ENCODE assay signal across 9 cellular contexts in the genomic region with DNA sequence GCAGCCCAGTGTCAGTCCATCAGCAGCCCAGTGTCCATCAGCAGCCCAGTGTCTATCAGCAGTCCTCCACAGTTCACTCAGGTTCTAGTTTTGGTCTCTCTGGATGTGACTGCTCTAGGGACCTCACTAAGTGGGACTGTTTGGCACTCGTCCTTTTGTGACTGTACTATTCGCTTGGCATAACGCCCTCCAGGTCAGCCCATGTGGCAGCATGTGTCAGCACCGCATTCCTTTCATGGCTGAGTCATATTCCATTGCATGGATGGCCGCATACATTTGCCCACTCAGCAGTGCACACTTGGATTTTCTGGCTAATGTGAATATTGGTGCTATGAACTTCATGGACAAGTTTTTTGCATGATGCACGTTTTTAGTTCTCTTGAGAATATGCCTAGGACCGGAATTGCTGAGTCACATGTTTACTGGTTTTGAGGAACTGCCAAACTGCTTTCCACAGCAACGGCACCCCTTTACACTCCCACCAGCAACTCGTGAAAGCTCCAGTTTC. TPM values are rescaled to one million over a fixed set of nuclear protein-coding genes. Genes with fewer than 3 reads are reported as not detected.
DNase-seq lines count a peak whose midpoint lies in the region; ATAC-seq, FAIRE-seq and TF ChIP-seq lines count a peak whose summit lies in the region.
"Had no signal": no experiment of that assay in that cellular context is flagged by ENCODE, and none has a peak within 500 bp of the region (broad histone marks: within the 10 kb centered on the region; RNA-seq: fewer than 3 reads in every experiment).

No MANE protein-coding gene starts in this region.

- TF ChIP-seq CTCF in GM12878 (IDR thresholded peaks at IDR 0.05 in 2 of 3, conservative IDR thresholded peaks at IDR 0.05 in 1 of 3; ENCODE audit: control insufficient read depth in 2 of 3, extremely low read depth in 1 of 3, insufficient read depth in 1 of 3, low read depth in 3 of 3, low read length in 3 of 3) (no peak), HepG2 (CRISPR knock-in tag; IDR thresholded peaks at IDR 0.05) (no peak)

- H3K4me3 ChIP-seq in GM12878 (no peak overlapping the region), HepG2 (replicated peaks in 1 of 3; ENCODE audit: insufficient read depth in 1 of 3, low read depth in 2 of 3, low read length in 3 of 3) (no peak overlapping the region)
- H3K4me3 ChIP-seq: mucosa of descending colon had no signal

- BruUV-seq in GM12878 (replicated peaks; lab: Mats Ljungman, UMichigan) (no TSS peak), HepG2 (replicated peaks; lab: Mats Ljungman, UMichigan) (no TSS peak)

- SMC1A ChIA-PET in GM12878 (lab: Charles Lee; ENCODE audit: uncharacterized antibody, unreplicated experiment), result no interaction called here

- WGBS in GM12878 (ENCODE audit: insufficient coverage, insufficient replicate concordance, low lambda C conversion rate, missing lambda C conversion rate), result 18% methylated on average over 9 of the region's 9 CpGs
- WGBS in HepG2 (ENCODE audit: low lambda C conversion rate), result 92% methylated on average over 7 of the region's 9 CpGs

- TF ChIP-seq POLR2A in GM12878 (IDR thresholded peaks at IDR 0.05; ENCODE audit: low read depth, low read length) (no peak), HepG2 (IDR thresholded peaks at IDR 0.05; ENCODE audit: insufficient read depth in 1 of 2, low read depth in 2 of 2, low read length in 2 of 2) (no peak)

- FAIRE-seq in GM12878 (lab: Jason Lieb, UNC) (no peak), HepG2 (lab: Jason Lieb, UNC) (no peak)

- H3K27me3 ChIP-seq in GM12878 (replicated peaks in 1 of 2; ENCODE audit: control insufficient read depth in 2 of 2, insufficient read depth in 2 of 2, low read length in 1 of 2) (peaks cover 0 to 2% of the 10 kb centered on the region in 2 experiments; a peak in 2 of 4 replicates), HepG2 (ENCODE audit: control insufficient read depth in 1 of 2, insufficient read depth in 2 of 2, low read length in 2 of 2) (no peaks in the 10 kb centered on the region)

- no peak overlapping the region for H3K9ac ChIP-seq in GM12878 (ENCODE audit: control insufficient read depth, insufficient read depth, low read length)
- no peak overlapping the region for H3K9ac ChIP-seq in HepG2 (ENCODE audit: insufficient read depth, low read depth, low read length)

- H3K4me1 ChIP-seq in GM12878 (ENCODE audit: control insufficient read depth, insufficient read depth, low read length) (no peaks in the 10 kb centered on the region), HepG2 (ENCODE audit: insufficient read depth, low read length) (no peaks in the 10 kb centered on the region)

- TF ChIP-seq RAD21 in GM12878 (IDR thresholded peaks at IDR 0.05; ENCODE audit: insufficient read depth, low read depth, low read length), result no peak
- TF ChIP-seq RAD21 in HepG2 (CRISPR knock-in tag; IDR thresholded peaks at IDR 0.05), result no peak

- POLR2A ChIA-PET in GM12878 (lab: Charles Lee) (no interaction called here), HepG2 (lab: Yijun Ruan, JAX) (no interaction called here)

- no peak overlapping the region for H2AFZ ChIP-seq in GM12878 (ENCODE audit: control insufficient read depth, low read depth, low read length)
- H2AFZ ChIP-seq in HepG2 (ENCODE audit: low read length), result no peak overlapping the region

- H3K9me3 ChIP-seq in GM12878 (replicated peaks; ENCODE audit: control insufficient read depth, insufficient read depth, low read length), result no peaks in the 10 kb centered on the region
- no peaks in the 10 kb centered on the region for H3K9me3 ChIP-seq in HepG2 (ENCODE audit: low read length)
- H3K9me3 ChIP-seq: mucosa of descending colon had no signal

- H3K36me3 ChIP-seq in GM12878 (ENCODE audit: control insufficient read depth in 2 of 2, insufficient read depth in 2 of 2, low read length in 1 of 2), result no peaks in the 10 kb centered on the region
- H3K36me3 ChIP-seq in HepG2 (replicated peaks in 1 of 2; ENCODE audit: control insufficient read depth in 1 of 2, insufficient read depth in 2 of 2, low read length in 2 of 2), result peaks cover 13 to 37% of the 10 kb centered on the region in 2 experiments

- DNase-seq in AG08396 (ENCODE audit: low spot score) (peak; percentile 92), KBM-7 (peak; percentile 85), GM12878 (ENCODE audit: low read depth, low spot score) (no peak), HepG2 (ENCODE audit: low spot score) (no peak)
- DNase-seq in effector CD8-positive, alpha-beta T cell (lab: John Stamatoyannopoulos, UW), result no peak
- DNase-seq in stimulated activated CD4-positive, alpha-beta T cell treated with anti-CD3 and anti-CD28 coated beads, Interleukin-12 subunit alpha, Interleukin-12 subunit beta, amount 100 ng/mL, for 4 hours, result no peak

- in situ Hi-C loops in KBM-7 (cut with MboI; ENCODE audit: low pct_unique_long_range_greater_than_20kb, low sequenced_read_pairs) (no loop called here), GM12878 (cut with MboI) (no loop called here), HepG2 (cut with HindIII; ENCODE audit: extremely low pct_ligation_motif_present, low pct_unique_long_range_greater_than_20kb) (no loop called here)

- ATAC-seq in GM12878 (no peak), HepG2 (no peak), HG03159 (IDR thresholded peaks at IDR 0.05; ENCODE audit: unreplicated experiment) (no peak), GM21619 (IDR thresholded peaks at IDR 0.05; ENCODE audit: unreplicated experiment) (no peak)
- ATAC-seq: mucosa of descending colon had no signal

- intact Hi-C loops in GM12878 (cut with micrococcal nuclease; ENCODE audit: unreplicated experiment) (no loop called here), HepG2 (cut with micrococcal nuclease; ENCODE audit: unreplicated experiment) (no loop called here)

- H3K27ac ChIP-seq in GM12878 (ENCODE audit: control insufficient read depth, insufficient read depth) (no peak overlapping the region), HepG2 (ENCODE audit: extremely low read length, insufficient read depth, low read length) (no peak overlapping the region)

- CTCF ChIA-PET in GM12878 (lab: Yijun Ruan, JAX), result no interaction called here
- CTCF ChIA-PET in HepG2 (lab: Yijun Ruan, JAX; ENCODE audit: low intra/inter-chr PET ratio, low total read pairs), result no interaction called here

- no peaks in the 10 kb centered on the region for H3K79me2 ChIP-seq in GM12878 (ENCODE audit: control insufficient read depth, insufficient read depth, low read length)
- H3K79me2 ChIP-seq in HepG2 (ENCODE audit: insufficient read depth, low read length), result no peaks in the 10 kb centered on the region

- TF ChIP-seq EP300 in GM12878 (IDR thresholded peaks at IDR 0.05; ENCODE audit: borderline replicate concordance in 1 of 2, control insufficient read depth in 1 of 2, low read depth in 2 of 2, low read length in 2 of 2), result no peak
- TF ChIP-seq EP300 in HepG2 (IDR thresholded peaks at IDR 0.05; ENCODE audit: low read depth in 2 of 2, low read length in 2 of 2), result no peak
- no peak for TF ChIP-seq EP300 in HepG2 (CRISPR knock-in tag; IDR thresholded peaks at IDR 0.05; ENCODE audit: borderline replicate concordance)

- no peaks in the 10 kb centered on the region for H4K20me1 ChIP-seq in GM12878 (ENCODE audit: control insufficient read depth, insufficient read depth)
- no peaks in the 10 kb centered on the region for H4K20me1 ChIP-seq in HepG2 (ENCODE audit: insufficient read depth, low read length)

- H3K4me2 ChIP-seq in GM12878 (ENCODE audit: control insufficient read depth, insufficient read depth) (no peak overlapping the region), HepG2 (ENCODE audit: low read depth, low read length) (no peak overlapping the region)

- RAD21 ChIA-PET in GM12878 (lab: Charles Lee; ENCODE audit: unreplicated experiment), result no interaction called here

RNA-seq across cellular contexts. Expression of gene CHST13, which starts 16.4 kb away (rescaled TPM):
- total RNA-seq in GM12878 (2013; cell fraction: nucleolus; rRNA removed), result not detected in 2 replicates
- total RNA-seq in GM12878 (2014; rRNA removed) (not detected in 2 replicates), GM12878 (2014; rRNA removed; fragmentation: Illumina TruSeq; extraction: Trizol) (not detected in 2 replicates), GM12878 (2021) (not detected in 2 replicates), HepG2 (2016; rRNA removed; fragmentation: Illumina TruSeq; extraction: Trizol) (16.1 and 43.1 TPM in 2 replicates)
- polyA plus RNA-seq in GM12878 (2011; ENCODE audit: low read depth), result not detected
- polyA plus RNA-seq in GM12878 (2011; rRNA removed) (not detected in 2 replicates), GM12878 (2014; fragmentation: Illumina TruSeq; extraction: Trizol) (not detected in 2 replicates), GM12878 (2014; fragmentation: Nextera tagmentation; extraction: Ambion mirVana) (not detected), GM12878 (2014; rRNA removed) (not detected in 2 replicates), GM12878 (2016; fragmentation: Nextera tagmentation; extraction: Ambion mirVana) (not detected), HepG2 (2011; rRNA removed) (32.0 and 50.7 TPM in 2 replicates)
- not detected in 2 replicates for polyA plus RNA-seq in GM12878 (2011; cell fraction: cytosol; rRNA removed)
- polyA plus RNA-seq in GM12878 (2011; cell fraction: nucleus; rRNA removed), result not detected in 2 replicates
- not detected in 2 replicates for polyA plus RNA-seq in GM12878 (2012)
- not detected in 2 replicates for polyA minus RNA-seq in GM12878 (2011; rRNA and poly(A)+ RNA removed)
- polyA minus RNA-seq in GM12878 (2011; cell fraction: cytosol; rRNA and poly(A)+ RNA removed), result not detected in 2 replicates
- not detected in 2 replicates for polyA minus RNA-seq in GM12878 (2011; cell fraction: nucleus; rRNA and poly(A)+ RNA removed)
- total RNA-seq in HepG2 (2016; cell fraction: cytosol; rRNA removed; fragmentation: Illumina TruSeq; extraction: Trizol; ENCODE audit: low read depth), result 8.0 and 11.1 TPM in 2 replicates
- total RNA-seq in HepG2 (2016; cell fraction: insoluble cytoplasmic fraction; rRNA removed; fragmentation: Illumina TruSeq; extraction: Trizol), result 15.2 and 40.9 TPM in 2 replicates
- total RNA-seq in HepG2 (2016; cell fraction: membrane; rRNA removed; fragmentation: Illumina TruSeq; extraction: Trizol), result 18.0 and 22.7 TPM in 2 replicates
- 29.6 and 33.9 TPM in 2 replicates for total RNA-seq in HepG2 (2016; cell fraction: nucleus; rRNA removed; fragmentation: Illumina TruSeq; extraction: Trizol)
- 31.3 and 65.1 TPM in 2 replicates for polyA plus RNA-seq in HepG2 (2011; cell fraction: cytosol; rRNA removed)
- 65.1 and 66.5 TPM in 2 replicates for polyA plus RNA-seq in HepG2 (2011; cell fraction: nucleus; rRNA removed)
- 30.3 and 44.6 TPM in 2 replicates for polyA plus RNA-seq in HepG2 (2012)
- 10.6 and 12.9 TPM in 2 replicates for polyA plus RNA-seq in HepG2 (2016; cell fraction: cytosol; fragmentation: Illumina TruSeq; extraction: Trizol; ENCODE audit: low read depth)
- polyA plus RNA-seq in HepG2 (2016; cell fraction: insoluble cytoplasmic fraction; fragmentation: Illumina TruSeq; extraction: Trizol; ENCODE audit: low read depth), result 21.1 and 21.2 TPM in 2 replicates
- polyA plus RNA-seq in HepG2 (2016; cell fraction: membrane; fragmentation: Illumina TruSeq; extraction: Trizol; ENCODE audit: low read depth), result 18.9 and 20.1 TPM in 2 replicates
- polyA plus RNA-seq in HepG2 (2016; cell fraction: nucleus; fragmentation: Illumina TruSeq; extraction: Trizol; ENCODE audit: insufficient read depth, low read depth), result 72.0 and 85.3 TPM in 2 replicates
- 47.2 TPM in 1 of 2 replicates, not detected in the other for polyA minus RNA-seq in HepG2 (2011; rRNA and poly(A)+ RNA removed; ENCODE audit: low replicate concordance)
- polyA minus RNA-seq in HepG2 (2011; cell fraction: cytosol; rRNA and poly(A)+ RNA removed), result 30.8 and 35.4 TPM in 2 replicates
- polyA minus RNA-seq in HepG2 (2011; cell fraction: nucleus; rRNA and poly(A)+ RNA removed), result 5.7 and 6.3 TPM in 2 replicates

RNA-seq across cellular contexts. Expression of gene C3orf22, which starts 18.3 kb away (rescaled TPM):
- not detected in 2 replicates for total RNA-seq in GM12878 (2013; cell fraction: nucleolus; rRNA removed)
- not detected in 2 replicates for total RNA-seq in GM12878 (2014; rRNA removed)
- not detected in 2 replicates for total RNA-seq in GM12878 (2014; rRNA removed; fragmentation: Illumina TruSeq; extraction: Trizol)
- total RNA-seq in GM12878 (2021), result not detected in 2 replicates
- polyA plus RNA-seq in GM12878 (2011; ENCODE audit: low read depth), result not detected
- polyA plus RNA-seq in GM12878 (2011; rRNA removed), result not detected in 2 replicates
- polyA plus RNA-seq in GM12878 (2011; cell fraction: cytosol; rRNA removed), result not detected in 2 replicates
- not detected in 2 replicates for polyA plus RNA-seq in GM12878 (2011; cell fraction: nucleus; rRNA removed)
- not detected in 2 replicates for polyA plus RNA-seq in GM12878 (2012)
- polyA plus RNA-seq in GM12878 (2014; fragmentation: Illumina TruSeq; extraction: Trizol), result not detected in 2 replicates
- not detected for polyA plus RNA-seq in GM12878 (2014; fragmentation: Nextera tagmentation; extraction: Ambion mirVana)
- polyA plus RNA-seq in GM12878 (2014; rRNA removed), result not detected in 2 replicates
- not detected for polyA plus RNA-seq in GM12878 (2016; fragmentation: Nextera tagmentation; extraction: Ambion mirVana)
- polyA minus RNA-seq in GM12878 (2011; rRNA and poly(A)+ RNA removed), result not detected in 2 replicates
- polyA minus RNA-seq in GM12878 (2011; cell fraction: cytosol; rRNA and poly(A)+ RNA removed), result not detected in 2 replicates
- polyA minus RNA-seq in GM12878 (2011; cell fraction: nucleus; rRNA and poly(A)+ RNA removed), result not detected in 2 replicates
- not detected in 2 replicates for total RNA-seq in HepG2 (2016; rRNA removed; fragmentation: Illumina TruSeq; extraction: Trizol)
- not detected in 2 replicates for total RNA-seq in HepG2 (2016; cell fraction: cytosol; rRNA removed; fragmentation: Illumina TruSeq; extraction: Trizol; ENCODE audit: low read depth)
- not detected in 2 replicates for total RNA-seq in HepG2 (2016; cell fraction: insoluble cytoplasmic fraction; rRNA removed; fragmentation: Illumina TruSeq; extraction: Trizol)
- not detected in 2 replicates for total RNA-seq in HepG2 (2016; cell fraction: membrane; rRNA removed; fragmentation: Illumina TruSeq; extraction: Trizol)
- total RNA-seq in HepG2 (2016; cell fraction: nucleus; rRNA removed; fragmentation: Illumina TruSeq; extraction: Trizol), result not detected in 2 replicates
- polyA plus RNA-seq in HepG2 (2011; rRNA removed), result not detected in 2 replicates
- polyA plus RNA-seq in HepG2 (2011; cell fraction: cytosol; rRNA removed), result not detected in 2 replicates
- polyA plus RNA-seq in HepG2 (2011; cell fraction: nucleus; rRNA removed), result not detected in 2 replicates
- polyA plus RNA-seq in HepG2 (2012), result 0.15 and 0.17 TPM in 2 replicates
- not detected in 2 replicates for polyA plus RNA-seq in HepG2 (2016; cell fraction: cytosol; fragmentation: Illumina TruSeq; extraction: Trizol; ENCODE audit: low read depth)
- not detected in 2 replicates for polyA plus RNA-seq in HepG2 (2016; cell fraction: insoluble cytoplasmic fraction; fragmentation: Illumina TruSeq; extraction: Trizol; ENCODE audit: low read depth)
- polyA plus RNA-seq in HepG2 (2016; cell fraction: membrane; fragmentation: Illumina TruSeq; extraction: Trizol; ENCODE audit: low read depth), result not detected in 2 replicates
- not detected in 2 replicates for polyA plus RNA-seq in HepG2 (2016; cell fraction: nucleus; fragmentation: Illumina TruSeq; extraction: Trizol; ENCODE audit: insufficient read depth, low read depth)
- polyA minus RNA-seq in HepG2 (2011; rRNA and poly(A)+ RNA removed; ENCODE audit: low replicate concordance), result not detected in 2 replicates
- not detected in 2 replicates for polyA minus RNA-seq in HepG2 (2011; cell fraction: cytosol; rRNA and poly(A)+ RNA removed)
- polyA minus RNA-seq in HepG2 (2011; cell fraction: nucleus; rRNA and poly(A)+ RNA removed), result not detected in 2 replicates
- total RNA-seq: mucosa of descending colon had no signal

RNA-seq across cellular contexts. Expression of gene UROC1, which starts 22.8 kb away (rescaled TPM):
- total RNA-seq in GM12878 (2013; cell fraction: nucleolus; rRNA removed), result not detected in 2 replicates
- total RNA-seq in GM12878 (2014; rRNA removed), result not detected in 2 replicates
- total RNA-seq in GM12878 (2014; rRNA removed; fragmentation: Illumina TruSeq; extraction: Trizol), result not detected in 2 replicates
- total RNA-seq in GM12878 (2021), result not detected in 2 replicates
- not detected for polyA plus RNA-seq in GM12878 (2011; ENCODE audit: low read depth)
- polyA plus RNA-seq in GM12878 (2011; rRNA removed), result not detected in 2 replicates
- not detected in 2 replicates for polyA plus RNA-seq in GM12878 (2011; cell fraction: cytosol; rRNA removed)
- polyA plus RNA-seq in GM12878 (2011; cell fraction: nucleus; rRNA removed), result not detected in 2 replicates
- polyA plus RNA-seq in GM12878 (2012), result not detected in 2 replicates
- polyA plus RNA-seq in GM12878 (2014; fragmentation: Illumina TruSeq; extraction: Trizol), result not detected in 2 replicates
- not detected for polyA plus RNA-seq in GM12878 (2014; fragmentation: Nextera tagmentation; extraction: Ambion mirVana)
- not detected in 2 replicates for polyA plus RNA-seq in GM12878 (2014; rRNA removed)
- polyA plus RNA-seq in GM12878 (2016; fragmentation: Nextera tagmentation; extraction: Ambion mirVana), result under 1 TPM in 1 of 2 experiments, not detected in 1; 0.04 TPM
- not detected in 2 replicates for polyA minus RNA-seq in GM12878 (2011; rRNA and poly(A)+ RNA removed)
- not detected in 2 replicates for polyA minus RNA-seq in GM12878 (2011; cell fraction: cytosol; rRNA and poly(A)+ RNA removed)
- not detected in 2 replicates for polyA minus RNA-seq in GM12878 (2011; cell fraction: nucleus; rRNA and poly(A)+ RNA removed)
- total RNA-seq in HepG2 (2016; rRNA removed; fragmentation: Illumina TruSeq; extraction: Trizol), result 0.71 and 0.74 TPM in 2 replicates
- total RNA-seq in HepG2 (2016; cell fraction: cytosol; rRNA removed; fragmentation: Illumina TruSeq; extraction: Trizol; ENCODE audit: low read depth), result 0.09 TPM in 1 of 2 replicates, not detected in the other
- 0.39 and 0.97 TPM in 2 replicates for total RNA-seq in HepG2 (2016; cell fraction: insoluble cytoplasmic fraction; rRNA removed; fragmentation: Illumina TruSeq; extraction: Trizol)
- total RNA-seq in HepG2 (2016; cell fraction: membrane; rRNA removed; fragmentation: Illumina TruSeq; extraction: Trizol), result 0.24 and 0.25 TPM in 2 replicates
- 0.69 and 0.87 TPM in 2 replicates for total RNA-seq in HepG2 (2016; cell fraction: nucleus; rRNA removed; fragmentation: Illumina TruSeq; extraction: Trizol)
- polyA plus RNA-seq in HepG2 (2011; rRNA removed), result 1.3 and 2.0 TPM in 2 replicates
- polyA plus RNA-seq in HepG2 (2011; cell fraction: cytosol; rRNA removed), result 0.65 and 0.95 TPM in 2 replicates
- 6.6 and 8.2 TPM in 2 replicates for polyA plus RNA-seq in HepG2 (2011; cell fraction: nucleus; rRNA removed)
- polyA plus RNA-seq in HepG2 (2012), result 1.1 and 2.5 TPM in 2 replicates
- 0.12 and 0.17 TPM in 2 replicates for polyA plus RNA-seq in HepG2 (2016; cell fraction: cytosol; fragmentation: Illumina TruSeq; extraction: Trizol; ENCODE audit: low read depth)
- polyA plus RNA-seq in HepG2 (2016; cell fraction: insoluble cytoplasmic fraction; fragmentation: Illumina TruSeq; extraction: Trizol; ENCODE audit: low read depth), result 0.78 and 0.88 TPM in 2 replicates
- polyA plus RNA-seq in HepG2 (2016; cell fraction: membrane; fragmentation: Illumina TruSeq; extraction: Trizol; ENCODE audit: low read depth), result 0.21 and 0.22 TPM in 2 replicates
- 2.7 and 2.8 TPM in 2 replicates for polyA plus RNA-seq in HepG2 (2016; cell fraction: nucleus; fragmentation: Illumina TruSeq; extraction: Trizol; ENCODE audit: insufficient read depth, low read depth)
- polyA minus RNA-seq in HepG2 (2011; rRNA and poly(A)+ RNA removed; ENCODE audit: low replicate concordance), result 2.2 TPM in 1 of 2 replicates, not detected in the other
- 0.53 and 0.59 TPM in 2 replicates for polyA minus RNA-seq in HepG2 (2011; cell fraction: cytosol; rRNA and poly(A)+ RNA removed)
- 0.75 and 1.2 TPM in 2 replicates for polyA minus RNA-seq in HepG2 (2011; cell fraction: nucleus; rRNA and poly(A)+ RNA removed)
- total RNA-seq: mucosa of descending colon had no signal

Comparison
In these comparisons a context has a peak if more than half of its experiments do, and no peak if none do; other contexts are left out.
1. DNase-seq: peak in AG08396 (single experiment) and KBM-7 (single experiment); none in GM12878 (single experiment), HepG2 (single experiment), effector CD8-positive, alpha-beta T cell (single experiment) and stimulated activated CD4-positive, alpha-beta T cell treated with anti-CD3 and anti-CD28 coated beads, Interleukin-12 subunit alpha, Interleukin-12 subunit beta, amount 100 ng/mL, for 4 hours (single experiment).
2. RNA of gene CHST13, which starts 16.4 kb away (total RNA-seq): 8.0 to 43.1 TPM in HepG2; not detected in GM12878; every median in the first group is over 4 times any median in the second.